ENCODE assay signal across 8 cellular contexts in the genomic region with DNA sequence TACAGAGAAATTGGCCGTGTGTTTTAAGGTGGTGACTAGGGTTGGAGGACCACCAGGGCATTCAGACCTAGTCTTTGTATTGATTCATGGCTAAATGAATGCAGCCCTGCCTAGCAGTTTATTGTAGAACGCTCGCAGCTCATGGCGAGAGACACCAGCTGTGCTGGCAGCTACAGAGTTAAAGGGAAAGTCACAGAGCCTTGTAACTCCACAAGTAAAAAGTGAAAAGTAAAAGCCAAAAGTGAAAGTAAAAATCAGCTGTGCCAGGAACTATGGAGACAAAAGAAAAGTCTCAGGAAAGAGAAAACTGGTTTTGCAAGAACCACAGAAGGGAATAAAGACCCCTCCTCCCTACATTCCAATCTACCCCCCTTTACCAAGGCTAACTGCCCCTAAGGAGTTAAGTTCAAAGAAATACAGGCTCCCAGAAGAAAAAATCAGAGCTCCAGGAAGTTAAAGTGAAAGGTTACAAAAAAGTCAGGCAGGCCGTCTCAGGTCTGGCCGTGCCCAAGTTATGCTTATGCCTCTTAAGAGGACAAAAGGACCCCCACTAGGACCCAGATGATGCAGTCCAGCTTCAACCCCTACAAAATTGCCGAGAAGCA. TPM values are rescaled to one million over a fixed set of nuclear protein-coding genes. Genes with fewer than 3 reads are reported as not detected.
A peak's percentile ranks its signal among the peaks of the same experiment; 100 is the strongest.
DNase-seq lines count a peak whose midpoint lies in the region; ATAC-seq and TF ChIP-seq lines count a peak whose summit lies in the region.

No MANE protein-coding gene starts in this region.

- no peaks in the 10 kb centered on the region for H3K36me3 ChIP-seq in smooth muscle cell (ENCODE audit: low read depth)

- H3K27me3 ChIP-seq in smooth muscle cell (ENCODE audit: low read depth): no peaks in the 10 kb centered on the region

- peak overlapping the region; percentile 30 for H3K27ac ChIP-seq in smooth muscle cell (ENCODE audit: low read depth)

- TF ChIP-seq CTCF in astrocyte of the spinal cord (IDR thresholded peaks at IDR 0.05; ENCODE audit: low read depth, low read length) (no peak), smooth muscle cell (IDR thresholded peaks at IDR 0.05; ENCODE audit: borderline replicate concordance, insufficient read depth, poor library complexity, severe bottlenecking) (no peak)

- peaks cover 3% of the 10 kb centered on the region for H3F3A ChIP-seq in smooth muscle cell (ENCODE audit: low read depth)

- peak overlapping the region; percentile 57 for H2AFZ ChIP-seq in smooth muscle cell (ENCODE audit: low read depth)

- H3K79me2 ChIP-seq in smooth muscle cell (ENCODE audit: low read depth): no peaks in the 10 kb centered on the region

- H3K4me2 ChIP-seq in smooth muscle cell: peak overlapping the region; percentile 98

- no peaks in the 10 kb centered on the region for H3K9me3 ChIP-seq in iPS-18c (ENCODE audit: control insufficient read depth, insufficient read depth, low read length)
- H3K9me3 ChIP-seq in smooth muscle cell (replicated peaks; ENCODE audit: low read depth): no peaks in the 10 kb centered on the region

- H3K4me3 ChIP-seq in astrocyte of the spinal cord (ENCODE audit: low read depth, low read length): peak overlapping the region; percentile 38
- peak overlapping the region; percentile 70 for H3K4me3 ChIP-seq in iPS-18c (ENCODE audit: insufficient read depth, low read depth, low read length)
- H3K4me3 ChIP-seq in smooth muscle cell: peak overlapping the region; percentile 67

- whole genome bisulfite sequencing in smooth muscle cell (ENCODE audit: low lambda C conversion rate): 3% methylated on average over 7 of the region's 7 CpGs

- in situ Hi-C loops in G401 (cut with HindIII; ENCODE audit: low sequenced_read_pairs) (no loop called here), astrocyte of the spinal cord (cut with HindIII; ENCODE audit: low sequenced_read_pairs) (no loop called here)

- H3K4me1 ChIP-seq in smooth muscle cell (ENCODE audit: low read depth): peaks cover 33% of the 10 kb centered on the region

- no peaks in the 10 kb centered on the region for H4K20me1 ChIP-seq in smooth muscle cell (ENCODE audit: low read depth)

- ATAC-seq in HG03442 (IDR thresholded peaks at IDR 0.05; ENCODE audit: unreplicated experiment) (no peak), GM18511 (IDR thresholded peaks at IDR 0.05; ENCODE audit: unreplicated experiment) (no peak)

- H3K9ac ChIP-seq in smooth muscle cell (ENCODE audit: low read depth): peak overlapping the region; percentile 74

- peak; percentile 50 for DNase-seq in G401 (ENCODE audit: low spot score)
- DNase-seq in KG1 (lab: John Stamatoyannopoulos, UW): peak; percentile 63
- peak; percentile 84 for DNase-seq in astrocyte of the spinal cord (ENCODE audit: low read depth, low spot score)
- no peak for DNase-seq in smooth muscle cell (lab: John Stamatoyannopoulos, UW; ENCODE audit: unreplicated experiment)
- no peak for DNase-seq in NCI-H774 (lab: John Stamatoyannopoulos, UW)

RNA-seq across cellular contexts. Expression of a gene that starts 46.4 kb away (rescaled TPM):
- 9.2 and 15.2 TPM in 2 replicates for total RNA-seq in G401 (2014; rRNA removed; shearing (Covaris generic))
- total RNA-seq in smooth muscle cell: 26.3 and 26.8 TPM in 2 replicates
- 3.3 and 5.3 TPM in 2 replicates for polyA plus RNA-seq in smooth muscle cell

RNA-seq across cellular contexts. Expression of a gene that starts 47.0 kb away (rescaled TPM):
- 0.47 TPM in 1 of 2 replicates, not detected in the other for total RNA-seq in G401 (2014; rRNA removed; shearing (Covaris generic))
- not detected in 2 replicates for total RNA-seq in smooth muscle cell
- 0.06 and 0.37 TPM in 2 replicates for polyA plus RNA-seq in smooth muscle cell

RNA-seq across cellular contexts. Expression of a gene that starts 54.9 kb away (rescaled TPM):
- 17.8 and 30.6 TPM in 2 replicates for total RNA-seq in G401 (2014; rRNA removed; shearing (Covaris generic))
- total RNA-seq in smooth muscle cell: 70.8 and 103 TPM in 2 replicates
- polyA plus RNA-seq in smooth muscle cell: 89.1 and 96.1 TPM in 2 replicates

RNA-seq across cellular contexts. Expression of a gene that starts 55.2 kb away (rescaled TPM):
- 184 and 219 TPM in 2 replicates for total RNA-seq in G401 (2014; rRNA removed; shearing (Covaris generic))
- 96.9 and 104 TPM in 2 replicates for total RNA-seq in smooth muscle cell
- 90.1 and 111 TPM in 2 replicates for polyA plus RNA-seq in smooth muscle cell

Comparison
In these comparisons a context has a peak if more than half of its experiments do, and no peak if none do; other contexts are left out.
1. DNase-seq: peak in G401 (single experiment), KG1 (single experiment) and astrocyte of the spinal cord (single experiment); none in smooth muscle cell (single experiment) and NCI-H774 (single experiment).
2. Peak in every context shown above with its lines, with median percentiles within 50 percentile points of each other: H3K4me3 ChIP-seq.